In the genomic region with DNA sequence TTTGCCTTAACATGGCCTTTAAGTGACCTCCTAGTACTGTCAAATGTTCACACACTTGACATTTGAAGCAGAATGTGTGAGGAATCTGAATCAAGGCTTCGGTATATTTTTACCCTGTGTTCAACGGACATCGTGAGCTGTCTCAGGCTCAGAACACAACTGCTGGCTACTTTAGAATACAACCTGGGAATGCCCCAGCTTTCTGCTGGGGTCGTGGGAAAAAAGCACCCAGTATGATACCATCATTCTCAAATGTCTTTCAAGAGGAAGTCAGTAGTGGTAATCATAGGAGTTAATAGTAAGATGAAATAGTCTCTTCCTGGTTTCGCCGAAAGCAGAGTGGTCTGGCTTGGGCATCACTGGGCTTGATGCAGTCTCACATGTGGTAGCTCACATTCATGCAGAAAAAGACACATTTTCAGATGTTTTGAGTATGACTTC, we compare ENCODE assay signal across 13 cellular contexts.
DNase-seq lines count a peak whose midpoint lies in the region; ATAC-seq, FAIRE-seq and TF ChIP-seq lines count a peak whose summit lies in the region.
"Had no signal": no experiment of that assay in that cellular context is flagged by ENCODE, and none has a peak within 500 bp of the region (broad histone marks: within the 10 kb centered on the region; RNA-seq: fewer than 3 reads in every experiment).

No MANE protein-coding gene starts in this region.

- TF ChIP-seq CTCF in heart left ventricle (IDR thresholded peaks at IDR 0.05) = no peak
- no peak for TF ChIP-seq CTCF in left ventricle myocardium inferior (IDR thresholded peaks at IDR 0.05; ENCODE audit: borderline replicate concordance)
- no peak for TF ChIP-seq CTCF in progenitor cell of endocrine pancreas (IDR thresholded peaks at IDR 0.05; ENCODE audit: unreplicated experiment)
- no peak for TF ChIP-seq CTCF in adrenal gland (IDR thresholded peaks at IDR 0.05)

- H3K4me1 ChIP-seq in heart left ventricle (peaks cover 0 to 22% (median 8%) of the 10 kb centered on the region in 12 donors), left ventricle myocardium inferior (peaks cover 23% of the 10 kb centered on the region), adrenal gland (replicated peaks in 1 of 2) (no peaks in the 10 kb centered on the region)

- H3K4me3 Mint-ChIP-seq in progenitor cell of endocrine pancreas (ENCODE audit: low read depth) = no peak overlapping the region
- H3K4me3 Mint-ChIP-seq: activated T-cell treated with anti-CD3 and anti-CD28 coated beads, Interleukin-2, amount 50 U/mL, for 72 hours had no signal

- ATAC-seq in heart left ventricle (peak in 3 of 4 donors; percentile 22 to 61 (median 29)), GM21825 (IDR thresholded peaks at IDR 0.05; ENCODE audit: unreplicated experiment) (peak; percentile 80), HG03159 (IDR thresholded peaks at IDR 0.05; ENCODE audit: unreplicated experiment) (peak; percentile 63)
- ATAC-seq: activated T-cell treated with anti-CD3 and anti-CD28 coated beads, Interleukin-2, amount 50 U/mL, for 72 hours had no signal

- no peaks in the 10 kb centered on the region for H3K36me3 Mint-ChIP-seq in progenitor cell of endocrine pancreas (ENCODE audit: insufficient read depth)

- FAIRE-seq in urothelium cell line (lab: Jason Lieb, UNC) = peak; percentile 66

- 72 to 77% (median 74%) methylated on average over 6 of the region's 6 CpGs for WGBS in heart left ventricle, 4 donors
- 79 to 88% (median 84%) methylated on average over 6 of the region's 6 CpGs for WGBS in adrenal gland, 4 donors

- peaks cover 34% of the 10 kb centered on the region for H3K27me3 Mint-ChIP-seq in progenitor cell of endocrine pancreas

- intact Hi-C loops in heart left ventricle (cut with DNase I) (no loop called here), left ventricle myocardium inferior (cut with micrococcal nuclease) (no loop called here), adrenal gland (cut with DNase I) (no loop called here)

- H3K4me1 Mint-ChIP-seq in progenitor cell of endocrine pancreas (ENCODE audit: low read depth) = peaks cover 15% of the 10 kb centered on the region

- H3K27ac Mint-ChIP-seq in progenitor cell of endocrine pancreas = no peak overlapping the region
- H3K27ac Mint-ChIP-seq: activated T-cell treated with anti-CD3 and anti-CD28 coated beads, Interleukin-2, amount 50 U/mL, for 72 hours had no signal

- no peak for TF ChIP-seq POLR2A in heart left ventricle (IDR thresholded peaks at IDR 0.05)
- TF ChIP-seq POLR2A in adrenal gland (IDR thresholded peaks at IDR 0.05) = no peak

- H3K9me3 ChIP-seq in heart left ventricle (no peaks in the 10 kb centered on the region), left ventricle myocardium inferior (replicated peaks) (no peaks in the 10 kb centered on the region), adrenal gland (replicated peaks in 1 of 3) (no peaks in the 10 kb centered on the region)

- H3K27me3 ChIP-seq in heart left ventricle = no peaks in the 10 kb centered on the region
- H3K27me3 ChIP-seq in left ventricle myocardium inferior (ENCODE audit: low read depth) = no peaks in the 10 kb centered on the region
- no peaks in the 10 kb centered on the region for H3K27me3 ChIP-seq in adrenal gland

- DNase-seq in heart left ventricle (no peak), left ventricle myocardium inferior (no peak), urothelium cell line (ENCODE audit: low spot score) (no peak), progenitor cell of endocrine pancreas (ENCODE audit: low spot score, unreplicated experiment) (no peak), adrenal gland (no peak), NCI-H748 treated with DMSO at 0.1 percent for 48 hours (lab: John Stamatoyannopoulos, UW) (no peak)
- DNase-seq: 8988T; activated T-cell treated with anti-CD3 and anti-CD28 coated beads, Interleukin-2, amount 50 U/mL, for 72 hours; RPMI8226 had no signal

- no peaks in the 10 kb centered on the region for H3K9me3 Mint-ChIP-seq in progenitor cell of endocrine pancreas (ENCODE audit: low read depth)
- H3K9me3 Mint-ChIP-seq: activated T-cell treated with anti-CD3 and anti-CD28 coated beads, Interleukin-2, amount 50 U/mL, for 72 hours had no signal

- no peak overlapping the region for H3K27ac ChIP-seq in heart left ventricle
- H3K27ac ChIP-seq in left ventricle myocardium inferior (replicated peaks) = no peak overlapping the region
- H3K27ac ChIP-seq in adrenal gland = no peak overlapping the region
- H3K27ac ChIP-seq: epithelial cell of prostate, VCaP had no signal

- H3K4me3 ChIP-seq in heart left ventricle (no peak overlapping the region), left ventricle myocardium inferior (no peak overlapping the region), adrenal gland (no peak overlapping the region)

- no peaks in the 10 kb centered on the region for H3K36me3 ChIP-seq in heart left ventricle
- H3K36me3 ChIP-seq in left ventricle myocardium inferior = no peaks in the 10 kb centered on the region
- H3K36me3 ChIP-seq in adrenal gland (replicated peaks in 1 of 2) = no peaks in the 10 kb centered on the region

Comparison
In these comparisons a context has a peak if more than half of its experiments do, and no peak if none do; other contexts are left out.
1. ATAC-seq: peak in every context shown above with its lines; median percentile 80 in GM21825; 63 in HG03159; 29 in heart left ventricle.